Comparison of ENCODE assay signal across 25 cellular contexts in the genomic region with DNA sequence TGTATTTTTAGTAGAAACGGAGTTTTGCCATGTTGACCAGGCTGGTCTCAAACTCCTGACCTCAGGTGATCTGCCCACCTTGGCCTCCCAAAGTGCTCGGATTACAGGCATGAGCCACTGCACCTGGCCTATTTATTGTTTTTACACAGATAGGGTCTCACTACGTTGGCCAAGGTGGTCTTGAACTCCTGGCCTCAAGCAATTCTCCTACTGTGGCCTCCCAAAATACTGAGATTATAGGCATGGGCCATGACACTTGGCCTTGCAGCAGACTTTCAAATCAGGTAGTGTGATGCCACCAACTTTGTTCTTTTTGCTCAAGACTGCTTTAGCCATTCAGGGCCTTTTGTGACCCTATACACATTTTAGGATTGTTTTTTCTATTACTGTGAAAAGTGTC.
"Had no signal": no experiment of that assay in that cellular context is flagged by ENCODE, and none has a peak within 500 bp of the region (broad histone marks: within the 10 kb centered on the region; RNA-seq: fewer than 3 reads in every experiment).

No MANE protein-coding gene starts in this region.

- FAIRE-seq: HTR-8/SVneo had no signal

- H3K27me3 ChIP-seq: MG63, Peyer's patch, SJCRH30 had no signal

- H3K9me3 ChIP-seq: MG63, Peyer's patch, SJCRH30 had no signal

- ATAC-seq: PC-3, Right ventricle myocardium inferior, SK-N-SH treated with all-trans-retinoic acid at 6 μM for 48 hours had no signal

- H3K4me1 ChIP-seq: Peyer's patch, SJCRH30 had no signal

- H3K27ac ChIP-seq: HL-60, Peyer's patch, SJCRH30 had no signal

- H3K4me3 ChIP-seq: MG63, Peyer's patch, SJCRH30 had no signal

- DNase-seq: Karpas-422, KG1, MG63, NCI-H1092, NCI-H1105 treated with DMSO at 0.1 percent for 48 hours, NCI-H1417 treated with DMSO at 0.1 percent for 48 hours, NCI-H146, NCI-H1694 treated with DMSO at 0.1 percent for 48 hours, NCI-H2029, NCI-H2081 treated with DMSO at 0.1 percent for 48 hours, NCI-H2171, NCI-H226, NCI-H446, NCI-H510A, NCI-H524 treated with DMSO at 0.1 percent for 48 hours, NCI-H69, NCI-H774, PC-3, Peyer's patch, SHP77 treated with DMSO at 0.1 percent for 48 hours, SJCRH30 had no signal
